15 cellular contexts compared by ENCODE assay signal in genomic region chr13:44448373-44448772, GRCh38.
A peak's percentile ranks its signal among the peaks of the same experiment; 100 is the strongest.
DNase-seq lines count a peak whose midpoint lies in the region; ATAC-seq and TF ChIP-seq lines count a peak whose summit lies in the region.
"Had no signal": no experiment of that assay in that cellular context is flagged by ENCODE, and none has a peak within 500 bp of the region (broad histone marks: within the 10 kb centered on the region; RNA-seq: fewer than 3 reads in every experiment).

No MANE protein-coding gene starts in this region.

- peak overlapping the region; percentile 47 for H3K4me2 ChIP-seq in Karpas-422 (ENCODE audit: low read depth, low read length, poor library complexity, severe bottlenecking)

- no peaks in the 10 kb centered on the region for H3K9me2 ChIP-seq in Karpas-422 (replicated peaks; ENCODE audit: insufficient read depth, low read length)

- 33% methylated on average over 2 of the region's 2 CpGs for WGBS in liver

- H3K9me3 ChIP-seq in Karpas-422 (ENCODE audit: low read length) (no peaks in the 10 kb centered on the region), endocrine pancreas (ENCODE audit: control insufficient read depth, low read length) (no peaks in the 10 kb centered on the region), liver (ENCODE audit: control insufficient read depth in 4 of 4, low read length in 3 of 4) (no peaks in the 10 kb centered on the region)

- H3K4me1 ChIP-seq in Karpas-422 (ENCODE audit: low read length) (peaks cover 27% of the 10 kb centered on the region), endocrine pancreas (ENCODE audit: control insufficient read depth, insufficient read depth, low read length) (peaks cover 9% of the 10 kb centered on the region), liver (ENCODE audit: control insufficient read depth in 4 of 4, insufficient read depth in 4 of 4, low read length in 3 of 4) (peaks cover 10 to 27% (median 20%) of the 10 kb centered on the region in 4 donors)

- no peaks in the 10 kb centered on the region for H4K20me1 ChIP-seq in Karpas-422 (ENCODE audit: insufficient read depth, low read depth, low read length)

- no peaks in the 10 kb centered on the region for H3K36me3 ChIP-seq in Karpas-422 (ENCODE audit: insufficient read depth, low read length)
- no peaks in the 10 kb centered on the region for H3K36me3 ChIP-seq in endocrine pancreas (ENCODE audit: control insufficient read depth, insufficient read depth, low read length)
- no peaks in the 10 kb centered on the region for H3K36me3 ChIP-seq in liver (ENCODE audit: control insufficient read depth in 4 of 4, insufficient read depth in 3 of 4, low read depth in 1 of 4, low read length in 3 of 4)

- H3K27ac ChIP-seq in Karpas-422 (ENCODE audit: low read length), result no peak overlapping the region
- peak overlapping the region; percentile 20 to 47 for H3K27ac ChIP-seq in liver (ENCODE audit: low read depth in 1 of 2, low read length in 2 of 2)

- no peak for DNase-seq in Karpas-422
- peak; percentile 35 for DNase-seq in renal cortical epithelial cell (ENCODE audit: low read depth)
- DNase-seq in SW 1271 (lab: John Stamatoyannopoulos, UW), result no peak
- no peak for DNase-seq in amygdala (lab: John Stamatoyannopoulos, UW)
- DNase-seq in stimulated activated naive CD8-positive, alpha-beta T cell treated with anti-CD3 and anti-CD28 coated beads, Interleukin-15, Interleukin-2, amounts not matched to agents 100 U/mL and 50 U/mL, for 24 hours, result no peak
- DNase-seq: IMR-90, KG1, MM.1S, NCI-H2029, NCI-H446, NCI-H524 treated with DMSO at 0.1 percent for 48 hours, NCI-H774 had no signal

- TF ChIP-seq CTCF in liver (IDR thresholded peaks at IDR 0.05; ENCODE audit: low read depth, low read length, missing input control), result no peak

- H2AFZ ChIP-seq in Karpas-422 (ENCODE audit: low read length), result no peak overlapping the region

- no peaks in the 10 kb centered on the region for H3K27me3 ChIP-seq in Karpas-422 (ENCODE audit: low read length)
- no peaks in the 10 kb centered on the region for H3K27me3 ChIP-seq in endocrine pancreas (ENCODE audit: control insufficient read depth, insufficient read depth, low read length)
- no peaks in the 10 kb centered on the region for H3K27me3 ChIP-seq in liver (ENCODE audit: control insufficient read depth in 4 of 4, insufficient read depth in 4 of 4, low read length in 3 of 4)

- H3K79me2 ChIP-seq in Karpas-422 (ENCODE audit: low read length), result no peaks in the 10 kb centered on the region

- ATAC-seq in HG03571 (IDR thresholded peaks at IDR 0.05; ENCODE audit: unreplicated experiment), result no peak
- ATAC-seq in stimulated activated naive CD8-positive, alpha-beta T cell treated with anti-CD3 and anti-CD28 coated beads, Interleukin-15, Interleukin-2, amounts not matched to agents 100 U/mL and 50 U/mL, for 24 hours, result no peak

- H3K9ac ChIP-seq in Karpas-422 (ENCODE audit: low read length) (no peak overlapping the region), endocrine pancreas (ENCODE audit: control insufficient read depth, insufficient read depth, low read length) (no peak overlapping the region), liver (ENCODE audit: low read depth in 1 of 2, low read length in 2 of 2) (no peak overlapping the region)

- peak; percentile 28 to 32 for TF ChIP-seq RAD21 in liver (IDR thresholded peaks at IDR 0.05)

- H3K4me3 ChIP-seq in Karpas-422 (ENCODE audit: low read length) (no peak overlapping the region), endocrine pancreas (ENCODE audit: control insufficient read depth, insufficient read depth, low read length) (peak overlapping the region; percentile 6), liver (ENCODE audit: low read depth in 1 of 3, low read length in 3 of 3) (no peak overlapping the region)

TF ChIP-seq in liver, 16 proteins besides CTCF, POLR2A, EP300 and RAD21:
- TF ChIP-seq RXRA (IDR thresholded peaks at IDR 0.05) (peak; percentile 46 to 72), MAX (IDR thresholded peaks at IDR 0.05) (peak; percentile 25), JUND (IDR thresholded peaks at IDR 0.05) (peak in 1 of 2 donors; percentile 43), YY1 (IDR thresholded peaks at IDR 0.05) (peak; percentile 91), HNF4G (IDR thresholded peaks at IDR 0.05) (no peak), GABPA (IDR thresholded peaks at IDR 0.05 in 1 of 2, conservative IDR thresholded peaks at IDR 0.05 in 1 of 2) (no peak), SP1 (IDR thresholded peaks at IDR 0.05) (peak; percentile 89), FOXA2 (IDR thresholded peaks at IDR 0.05) (peak; percentile 92), HNF4A (conservative IDR thresholded peaks at IDR 0.05) (peak; percentile 81 to 89), REST (IDR thresholded peaks at IDR 0.05) (no peak), FOXA1 (IDR thresholded peaks at IDR 0.05) (peak; percentile 89), NR2F2 (IDR thresholded peaks at IDR 0.05) (no peak), ZBTB33 (IDR thresholded peaks at IDR 0.05) (no peak)
